In the genomic region with DNA sequence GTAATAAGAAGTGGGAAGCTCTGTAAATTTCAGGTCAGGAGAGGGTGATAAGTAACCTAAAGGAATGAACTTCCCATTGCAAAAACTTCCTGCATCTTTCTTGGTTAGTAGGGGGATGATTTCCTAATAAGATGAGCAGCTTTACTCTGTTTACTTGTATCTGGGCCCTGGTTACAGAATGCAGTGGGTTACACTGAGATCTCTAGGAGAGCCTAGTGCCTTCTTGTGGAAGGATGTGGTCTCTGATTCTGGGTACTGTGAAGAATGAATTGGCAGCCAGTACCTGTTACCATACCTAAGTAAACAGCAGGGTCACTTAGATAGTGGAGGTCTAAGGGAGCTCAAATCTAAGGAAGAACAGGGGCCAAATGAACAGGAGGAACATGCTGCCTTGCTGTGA, we compare ENCODE assay signal across 1 cellular context.
TF ChIP-seq lines count a peak whose summit lies in the region.

No MANE protein-coding gene starts in this region.

TF ChIP-seq in GM23338, 12 proteins besides CTCF, POLR2A, EP300 and RAD21:
- TF ChIP-seq POLR2AphosphoS5 (IDR thresholded peaks at IDR 0.05; ENCODE audit: low read depth) (no peak), STAT1 (IDR thresholded peaks at IDR 0.05; ENCODE audit: unreplicated experiment) (no peak), EZH2phosphoT487 (IDR thresholded peaks at IDR 0.05; ENCODE audit: unreplicated experiment) (no peak), CREB1 (CRISPR knock-in tag; IDR thresholded peaks at IDR 0.05; ENCODE audit: low read depth) (no peak)
